24 cellular contexts compared by ENCODE assay signal in the genomic region with DNA sequence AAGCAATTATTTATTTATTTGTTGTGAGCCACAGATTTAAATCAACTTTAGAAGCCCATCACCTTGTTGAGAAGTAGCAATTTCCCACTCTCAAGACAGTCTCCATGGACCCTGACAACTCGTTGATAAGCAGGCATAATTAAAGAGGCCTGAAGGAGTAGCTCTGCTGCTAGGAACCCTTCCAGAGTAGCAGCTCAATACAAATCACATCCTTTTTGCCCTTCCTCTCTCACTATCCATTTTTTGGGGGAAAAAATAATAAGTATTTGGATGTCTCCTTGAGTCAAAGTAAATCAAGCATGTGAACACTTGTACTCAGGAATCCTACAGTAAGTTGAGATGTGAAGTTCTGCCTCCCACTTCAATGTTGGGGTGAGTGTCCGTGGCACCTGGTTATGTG.
A peak's percentile ranks its signal among the peaks of the same experiment; 100 is the strongest.
DNase-seq lines count a peak whose midpoint lies in the region; ATAC-seq lines count a peak whose summit lies in the region.
"Had no signal": no experiment of that assay in that cellular context is flagged by ENCODE, and none has a peak within 500 bp of the region (broad histone marks: within the 10 kb centered on the region; RNA-seq: fewer than 3 reads in every experiment).

No MANE protein-coding gene starts in this region.

- H3K4me1 ChIP-seq in mesendoderm (ENCODE audit: control insufficient read depth, low read depth, low read length) = no peaks in the 10 kb centered on the region
- H3K4me1 ChIP-seq: A549; BLaER1 treated with 17β-estradiol and CSF1 and Interleukin-3, amounts not matched to agents 10 nM and 100 nM; SJCRH30 had no signal

- ATAC-seq in GM18502 (IDR thresholded peaks at IDR 0.05; ENCODE audit: poor library complexity, unreplicated experiment) = peak; percentile 6
- peak; percentile 17 for ATAC-seq in GM19351 (IDR thresholded peaks at IDR 0.05; ENCODE audit: unreplicated experiment)
- peak; percentile 19 for ATAC-seq in HG02885 (IDR thresholded peaks at IDR 0.05; ENCODE audit: poor library complexity, unreplicated experiment)
- no peak for ATAC-seq in GM21390 (IDR thresholded peaks at IDR 0.05; ENCODE audit: unreplicated experiment)
- no peak for ATAC-seq in HG02678 (IDR thresholded peaks at IDR 0.05; ENCODE audit: unreplicated experiment)
- ATAC-seq: A549, Right ventricle myocardium inferior had no signal

- no peaks in the 10 kb centered on the region for H3K79me1 ChIP-seq in mesendoderm (ENCODE audit: low read length)

- H2AK5ac ChIP-seq in mesendoderm (ENCODE audit: low read length) = no peak overlapping the region

- no peak overlapping the region for H3K23ac ChIP-seq in mesendoderm (ENCODE audit: low read length)

- no peak overlapping the region for H2BK120ac ChIP-seq in mesendoderm (ENCODE audit: low read depth, low read length)

- H3K4me3 ChIP-seq in mesendoderm (ENCODE audit: low read length) = no peak overlapping the region
- H3K4me3 ChIP-seq: A549; BLaER1 treated with 17β-estradiol and CSF1 and Interleukin-3, amounts not matched to agents 10 nM and 100 nM; SJCRH30 had no signal

- no peak overlapping the region for H4K8ac ChIP-seq in mesendoderm (ENCODE audit: low read depth, low read length)

- no peak overlapping the region for H3K4me2 ChIP-seq in mesendoderm (ENCODE audit: low read length)
- H3K4me2 ChIP-seq: A549; BLaER1 treated with 17β-estradiol and CSF1 and Interleukin-3, amounts not matched to agents 10 nM and 100 nM; KMS-11 had no signal

- no peak overlapping the region for H2BK5ac ChIP-seq in mesendoderm (ENCODE audit: low read length)

- DNase-seq in mesendoderm (peak; percentile 37), NCI-H2107 treated with DMSO at 0.1 percent for 48 hours (lab: John Stamatoyannopoulos, UW; ENCODE audit: unreplicated experiment) (no peak)
- DNase-seq: AML-193; CD4-positive, alpha-beta T cell; COR-L47; GDM1; HCEC 1CT; NCI-H1048; NCI-H1694; NCI-H2029 treated with DMSO at 0.1 percent for 48 hours; NCI-H524; NCI-H774; SJCRH30; T-helper 2 cell had no signal

- H2BK15ac ChIP-seq in mesendoderm (replicated peaks; ENCODE audit: low read depth) = no peak overlapping the region

- no peaks in the 10 kb centered on the region for H3K36me3 ChIP-seq in mesendoderm (ENCODE audit: control insufficient read depth, insufficient read depth, low read length)
- H3K36me3 ChIP-seq: BLaER1 treated with 17β-estradiol and CSF1 and Interleukin-3, amounts not matched to agents 10 nM and 100 nM; SJCRH30 had no signal

- no peaks in the 10 kb centered on the region for H3K79me2 ChIP-seq in mesendoderm (ENCODE audit: control insufficient read depth, insufficient read depth, low read length)

- no peak overlapping the region for H3K9ac ChIP-seq in mesendoderm (ENCODE audit: low read length)
- H3K9ac ChIP-seq: BLaER1 treated with 17β-estradiol and CSF1 and Interleukin-3, amounts not matched to agents 10 nM and 100 nM; KMS-11 had no signal

- no peak overlapping the region for H4K5ac ChIP-seq in mesendoderm (ENCODE audit: low read length)

- H3K56ac ChIP-seq in mesendoderm (ENCODE audit: low read length) = no peak overlapping the region

- H3K27ac ChIP-seq in mesendoderm (ENCODE audit: low read depth, low read length) = no peak overlapping the region
- H3K27ac ChIP-seq: A549; BLaER1 treated with 17β-estradiol and CSF1 and Interleukin-3, amounts not matched to agents 10 nM and 100 nM; HL-60; KMS-11; SJCRH30 had no signal

- no CpG with 5 or more reads among the region's 2 CpGs for WGBS in mesendoderm (ENCODE audit: extremely low coverage, insufficient coverage, low lambda C conversion rate)

- no peak overlapping the region for H3K18ac ChIP-seq in mesendoderm (ENCODE audit: low read length)

- no peak overlapping the region for H3K4ac ChIP-seq in mesendoderm (ENCODE audit: low read depth, low read length)

- H3K27me3 ChIP-seq in mesendoderm (ENCODE audit: insufficient read depth, low read length, poor library complexity) = no peaks in the 10 kb centered on the region
- H3K27me3 ChIP-seq: BLaER1 treated with 17β-estradiol and CSF1 and Interleukin-3, amounts not matched to agents 10 nM and 100 nM; SJCRH30 had no signal

Comparison
In these comparisons a context has a peak if more than half of its experiments do, and no peak if none do; other contexts are left out.
1. ATAC-seq: peak in GM18502 (single experiment), GM19351 (single experiment) and HG02885 (single experiment); none in GM21390 (single experiment) and HG02678 (single experiment).